ENCODE assay signal across 7 cellular contexts in genomic region chr9:137201205-137201868, GRCh38. TPM values are rescaled to one million over a fixed set of nuclear protein-coding genes. Genes with fewer than 3 reads are reported as not detected.
DNase-seq lines count a peak whose midpoint lies in the region; ATAC-seq and TF ChIP-seq lines count a peak whose summit lies in the region.

No MANE protein-coding gene starts in this region.

- H3K4me3 ChIP-seq in HEK293 (ENCODE audit: low read depth, low read length) (peak overlapping the region; percentile 86), iPS-11a (ENCODE audit: low read depth, low read length) (peak overlapping the region; percentile 53)

- H3K27ac ChIP-seq in HEK293 (ENCODE audit: extremely low read depth, low read depth, low read length) = peak overlapping the region; percentile 35; the same call in 1 of the 2 replicates

- H3K4me3 Mint-ChIP-seq in activated CD4-positive, alpha-beta memory T cell treated with anti-CD3 and anti-CD28 coated beads for 36 hours = peak overlapping the region; percentile 82
- peak overlapping the region; percentile 86 to 89 for H3K4me3 Mint-ChIP-seq in stimulated activated naive CD8-positive, alpha-beta T cell treated with anti-CD3 and anti-CD28 coated beads, Interleukin-15, amount 100 ng/mL, for 72 hours

- peaks cover 5% of the 10 kb centered on the region for H3K36me3 Mint-ChIP-seq in activated CD4-positive, alpha-beta memory T cell treated with anti-CD3 and anti-CD28 coated beads for 36 hours

- no peak for DNase-seq in activated CD4-positive, alpha-beta memory T cell treated with anti-CD3 and anti-CD28 coated beads for 36 hours
- DNase-seq in stimulated activated naive CD8-positive, alpha-beta T cell treated with anti-CD3 and anti-CD28 coated beads, Interleukin-15, amount 100 ng/mL, for 72 hours = no peak
- DNase-seq in NCI-H2029 (lab: John Stamatoyannopoulos, UW) (no peak), ACHN (no peak), GM19240 (ENCODE audit: insufficient read length, low spot score) (no peak)

- CTCF ChIA-PET in HEK293 (lab: Yijun Ruan, JAX) = interaction anchor here (0.6 to 1.1 kb wide), 6 partner anchors 12 to 413 kb away, joined by 3 to 5 read pairs (median 3); partner anchors contain the start of genes ANAPC2, RNF224 and SSNA1
- CTCF ChIA-PET in activated CD4-positive, alpha-beta memory T cell treated with anti-CD3 and anti-CD28 coated beads for 36 hours (lab: Charles Lee) = interaction anchor here (0.9 to 1.5 kb wide), 12 partner anchors 13 to 359 kb away, joined by 3 to 11 read pairs (median 3); partner anchors contain the start of genes AJM1, ANAPC2, RNF208 and SSNA1

- H3K9me3 Mint-ChIP-seq in activated CD4-positive, alpha-beta memory T cell treated with anti-CD3 and anti-CD28 coated beads for 36 hours = no peaks in the 10 kb centered on the region
- no peaks in the 10 kb centered on the region for H3K9me3 Mint-ChIP-seq in stimulated activated naive CD8-positive, alpha-beta T cell treated with anti-CD3 and anti-CD28 coated beads, Interleukin-15, amount 100 ng/mL, for 72 hours

- peaks cover 9% of the 10 kb centered on the region for H3K4me1 ChIP-seq in HEK293 (ENCODE audit: control insufficient read depth, insufficient read depth, low read length)

- no peak for ATAC-seq in stimulated activated naive CD8-positive, alpha-beta T cell treated with anti-CD3 and anti-CD28 coated beads, Interleukin-15, amount 100 ng/mL, for 72 hours

- no peaks in the 10 kb centered on the region for H3K27me3 Mint-ChIP-seq in activated CD4-positive, alpha-beta memory T cell treated with anti-CD3 and anti-CD28 coated beads for 36 hours
- H3K27me3 Mint-ChIP-seq in stimulated activated naive CD8-positive, alpha-beta T cell treated with anti-CD3 and anti-CD28 coated beads, Interleukin-15, amount 100 ng/mL, for 72 hours = peaks cover 15% of the 10 kb centered on the region

- H3K27ac Mint-ChIP-seq in activated CD4-positive, alpha-beta memory T cell treated with anti-CD3 and anti-CD28 coated beads for 36 hours = peak overlapping the region; percentile 67
- H3K27ac Mint-ChIP-seq in stimulated activated naive CD8-positive, alpha-beta T cell treated with anti-CD3 and anti-CD28 coated beads, Interleukin-15, amount 100 ng/mL, for 72 hours = peak overlapping the region; percentile 65 to 82

- POLR2A ChIA-PET in HEK293 (lab: Yijun Ruan, JAX) = interaction anchor here (0.6 to 16.6 kb wide), 31 partner anchors 8 to 529 kb away, joined by 3 to 304 read pairs (median 5); partner anchors contain the start of genes ANAPC2, CYSRT1, GRIN1 and MAN1B1
- POLR2A ChIA-PET in activated CD4-positive, alpha-beta memory T cell treated with anti-CD3 and anti-CD28 coated beads for 36 hours (lab: Charles Lee) = interaction anchor here (0.6 to 1.9 kb wide), 10 partner anchors 12 to 211 kb away, joined by 3 to 14 read pairs (median 4); partner anchors contain the start of genes ANAPC2, CYSRT1, DPP7 and NRARP

- H3K36me3 ChIP-seq in HEK293 (ENCODE audit: control insufficient read depth in 2 of 2, insufficient read depth in 1 of 2, low read length in 2 of 2) = peaks cover 0 to 3% of the 10 kb centered on the region in 2 experiments; a peak in 1 of 3 replicates

- intact Hi-C loops in activated CD4-positive, alpha-beta memory T cell treated with anti-CD3 and anti-CD28 coated beads for 36 hours (cut with micrococcal nuclease) = loop anchor here (2.0 to 10.0 kb wide), 2 partner anchors 39 to 317 kb away; partner anchors contain the start of genes TRAF2 and TUBB4B

- H3K4me1 Mint-ChIP-seq in activated CD4-positive, alpha-beta memory T cell treated with anti-CD3 and anti-CD28 coated beads for 36 hours (ENCODE audit: low read depth) = peaks cover 31% of the 10 kb centered on the region
- H3K4me1 Mint-ChIP-seq in stimulated activated naive CD8-positive, alpha-beta T cell treated with anti-CD3 and anti-CD28 coated beads, Interleukin-15, amount 100 ng/mL, for 72 hours = peaks cover 73% of the 10 kb centered on the region

- H3K9me3 ChIP-seq in HEK293 (ENCODE audit: control insufficient read depth, insufficient read depth, low read depth, low read length) = no peaks in the 10 kb centered on the region

- TF ChIP-seq CTCF in HEK293 (tag by site-specific recombination; IDR thresholded peaks at IDR 0.05) = no peak

- in situ Hi-C loops in ACHN (cut with HindIII; ENCODE audit: low pct_ligation_motif_present, low pct_unique_long_range_greater_than_20kb, low sequenced_read_pairs) = no loop called here

TF ChIP-seq in HEK293, 187 proteins besides CTCF, POLR2A, EP300 and RAD21 (continues in another document):
- no peak for TF ChIP-seq PRDM4 (tag by site-specific recombination; IDR thresholded peaks at IDR 0.05)
- TF ChIP-seq ZNF366 (tag by site-specific recombination; conservative IDR thresholded peaks at IDR 0.05) = 0 out of 2 replicates have a peak, but pooled peaks have one; percentile 18
- no peak for TF ChIP-seq PRDM2 (tag by site-specific recombination; IDR thresholded peaks at IDR 0.05; ENCODE audit: borderline replicate concordance)
- TF ChIP-seq KLF1 (tag by site-specific recombination; IDR thresholded peaks at IDR 0.05) = 0 out of 2 replicates have a peak, but pooled peaks have one; percentile 6
- TF ChIP-seq ZNF600 (tag by site-specific recombination; IDR thresholded peaks at IDR 0.05) = 0 out of 2 replicates have a peak, but pooled peaks have one; percentile 5

RNA-seq across cellular contexts. Expression of gene TPRN, which starts 0.8 kb away (rescaled TPM):
- 1 to 10 TPM; 6.1 to 6.7 TPM for total RNA-seq in activated CD4-positive, alpha-beta memory T cell treated with anti-CD3 and anti-CD28 coated beads for 36 hours

RNA-seq across cellular contexts. Expression of gene TMEM203, which starts 4.1 kb away (rescaled TPM):
- 10 to 100 TPM; 30.0 to 31.1 TPM for total RNA-seq in activated CD4-positive, alpha-beta memory T cell treated with anti-CD3 and anti-CD28 coated beads for 36 hours

RNA-seq across cellular contexts. Expression of gene NDOR1, which starts 4.2 kb away (rescaled TPM):
- total RNA-seq in activated CD4-positive, alpha-beta memory T cell treated with anti-CD3 and anti-CD28 coated beads for 36 hours = 10 to 100 TPM; 29.4 to 31.3 TPM

RNA-seq across cellular contexts. Expression of gene SSNA1, which starts 12.9 kb away (rescaled TPM):
- total RNA-seq in activated CD4-positive, alpha-beta memory T cell treated with anti-CD3 and anti-CD28 coated beads for 36 hours = 10 to 100 TPM; 58.9 to 62.1 TPM

RNA-seq across cellular contexts. Expression of gene ANAPC2, which starts 13.0 kb away (rescaled TPM):
- total RNA-seq in activated CD4-positive, alpha-beta memory T cell treated with anti-CD3 and anti-CD28 coated beads for 36 hours = 10 to 100 TPM; 36.3 to 36.9 TPM
